ENCODE assay signal across 29 cellular contexts in genomic region chr10:94425942-94426341, GRCh38. TPM values are rescaled to one million over a fixed set of nuclear protein-coding genes. Genes with fewer than 3 reads are reported as not detected.
"Had no signal": no experiment of that assay in that cellular context is flagged by ENCODE, and none has a peak within 500 bp of the region (broad histone marks: within the 10 kb centered on the region; RNA-seq: fewer than 3 reads in every experiment).

No MANE protein-coding gene starts in this region.

- H3K4me2 ChIP-seq: smooth muscle cell had no signal

- H3K36me3 ChIP-seq: neutrophil, spleen, suprapubic skin, tibial artery, transverse colon, upper lobe of right lung, uterus had no signal

- H3K9me3 ChIP-seq: neutrophil, testis had no signal

- H3K9ac ChIP-seq: parathyroid adenoma had no signal

- H3K4me3 ChIP-seq: psoas muscle, skin epidermis, smooth muscle cell, spleen, suprapubic skin, testis, tibial artery, transverse colon, upper lobe of right lung, uterus had no signal

- H3K27ac ChIP-seq: neutrophil, parathyroid adenoma, psoas muscle, skin epidermis, spleen, suprapubic skin, testis, tibial artery, transverse colon, upper lobe of right lung, uterus had no signal

- H3K27me3 ChIP-seq: neutrophil, spleen, suprapubic skin, testis, tibial artery, transverse colon, upper lobe of right lung, uterus had no signal

- H2AFZ ChIP-seq: parathyroid adenoma had no signal

- ATAC-seq: naive thymus-derived CD8-positive, alpha-beta T cell; natural killer cell treated with Interleukin-12 subunit alpha and Interleukin-12 subunit beta and Interleukin-15 and Interleukin-18, amount 100 ng/mL, for 72 hours; psoas muscle; right cardiac atrium; sciatic nerve; stimulated activated memory B cell treated with anti-CD40 and anti-IgM and Interleukin-4, amounts not matched to agents 10 μg/mL and 1 μg/mL and 100 μg/mL, for 72 hours; stimulated activated naive CD8-positive, alpha-beta T cell treated with anti-CD3 and anti-CD28 coated beads, Interleukin-15, amount 100 ng/mL, for 72 hours; stimulated activated naive CD8-positive, alpha-beta T cell treated with anti-CD3 and anti-CD28 coated beads, Interleukin-15, Interleukin-2, amounts not matched to agents 100 U/mL and 50 U/mL, for 24 hours; upper lobe of right lung had no signal

- H3K4me1 ChIP-seq: parathyroid adenoma, testis had no signal

- DNase-seq: naive thymus-derived CD8-positive, alpha-beta T cell; nephron progenitor cell; nucleus accumbens; posterior cingulate gyrus; psoas muscle; right cardiac atrium; spleen; stimulated activated CD4-positive, alpha-beta T cell treated with anti-CD3 and anti-CD28 coated beads, Interleukin-12 subunit alpha, Interleukin-12 subunit beta, amount 100 ng/mL, for 4 hours; stimulated activated CD4-positive, alpha-beta T cell treated with anti-CD3 and anti-CD28 coated beads, Interleukin-1b, Interleukin-23, amount 100 ng/mL, for 48 hours; stimulated activated CD4-positive, alpha-beta T cell treated with anti-CD3 and anti-CD28 coated beads, Interleukin-4, amount 100 ng/mL, for 1 hour; stimulated activated CD4-positive, alpha-beta T cell treated with anti-CD3 and anti-CD28 coated beads, Interleukin-4, amount 100 ng/mL, for 4 hours; stimulated activated CD8-positive, alpha-beta memory T cell treated with anti-CD3 and anti-CD28 coated beads, Interleukin-4, amount 100 ng/mL, for 48 hours; stimulated activated naive CD4-positive, alpha-beta T cell; stimulated activated naive CD8-positive, alpha-beta T cell treated with anti-CD3 and anti-CD28 coated beads, Interleukin-15, amount 100 ng/mL, for 72 hours; stimulated activated naive CD8-positive, alpha-beta T cell treated with anti-CD3 and anti-CD28 coated beads, Interleukin-15, Interleukin-2, amounts not matched to agents 100 U/mL and 50 U/mL, for 24 hours; substantia nigra; testis; tibial artery; transverse colon; upper lobe of right lung; uterus had no signal

RNA-seq across cellular contexts. Expression of gene TBC1D12, which starts 23.6 kb away (rescaled TPM):
- polyA plus RNA-seq: naive thymus-derived CD8-positive, alpha-beta T cell had no signal
